25 cellular contexts compared by ENCODE assay signal in the genomic region with DNA sequence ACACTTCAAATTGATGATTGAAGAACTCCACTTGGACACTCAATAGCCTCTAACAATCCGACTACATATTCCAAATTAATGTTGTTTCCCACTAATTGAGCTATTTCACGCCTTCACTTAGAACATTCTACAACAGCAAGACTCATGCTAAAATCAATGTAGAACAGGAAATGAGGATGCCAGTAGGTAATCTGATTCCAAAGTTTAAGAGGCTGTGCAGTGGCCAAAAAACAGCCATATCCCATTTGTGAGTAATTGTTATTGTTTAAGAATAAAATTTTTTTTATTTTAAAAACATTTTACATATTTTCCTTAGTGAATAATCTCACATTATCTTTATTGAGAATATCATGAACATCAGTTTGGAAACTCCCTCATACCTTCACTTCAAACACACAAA.
"Had no signal": no experiment of that assay in that cellular context is flagged by ENCODE, and none has a peak within 500 bp of the region (broad histone marks: within the 10 kb centered on the region; RNA-seq: fewer than 3 reads in every experiment).

No MANE protein-coding gene starts in this region.

- H3K9me3 ChIP-seq: SK-N-SH had no signal

- H3K4me3 ChIP-seq: K562 had no signal

- ATAC-seq: K562, Panc1 had no signal

- H3K27ac Mint-ChIP-seq: IgD-negative memory B cell had no signal

- H3K36me3 Mint-ChIP-seq: IgD-negative memory B cell had no signal

- H3K27me3 Mint-ChIP-seq: IgD-negative memory B cell had no signal

- H3K27ac ChIP-seq: HL-60, KMS-11, RWPE1 had no signal

- H3K9ac ChIP-seq: KMS-11, SK-N-SH had no signal

- DNase-seq: Kasumi-1, MV-4-11, NCI-H1048, NCI-H1105, NCI-H1417, NCI-H1436 treated with DMSO at 0.1 percent for 48 hours, NCI-H1694 treated with DMSO at 0.1 percent for 48 hours, NCI-H1930, NCI-H2081, NCI-H2107, NCI-H226, NCI-H446, NCI-H510A, NCI-H524 treated with DMSO at 0.1 percent for 48 hours, NCI-H69, NCI-H774, SHP77, SK-N-SH, SW 1271 had no signal

- H3K4me1 Mint-ChIP-seq: IgD-negative memory B cell had no signal

- H3K9me2 ChIP-seq: SK-N-SH had no signal

- H3K4me2 ChIP-seq: KMS-11, SK-N-SH had no signal
